8 cellular contexts compared by ENCODE assay signal in genomic region chr18:59697236-59697932, GRCh38. TPM values are rescaled to one million over a fixed set of nuclear protein-coding genes. Genes with fewer than 3 reads are reported as not detected.
DNase-seq lines count a peak whose midpoint lies in the region; ATAC-seq, FAIRE-seq and TF ChIP-seq lines count a peak whose summit lies in the region.

CCBE1 (minus strand) TSS chr18:59697423.

- H3K27me3 ChIP-seq in K562 (ENCODE audit: control insufficient read depth in 2 of 2, insufficient read depth in 2 of 2, low read length in 2 of 2) (peaks cover 0 to 19% of the 10 kb centered on the region in 2 experiments; a peak in 1 of 5 replicates), iPS-20b (ENCODE audit: insufficient read depth, low read length) (peaks cover 72% of the 10 kb centered on the region)

- WGBS in K562 (ENCODE audit: insufficient coverage, low coverage, missing lambda C conversion rate) = 4% methylated on average over 10 of the region's 46 CpGs

- 0 out of 4 replicates have a peak, but pooled peaks of 1 of the 2 experiments have one; percentile 13 for TF ChIP-seq RAD21 in K562 (CRISPR knock-in tag; conservative IDR thresholded peaks at IDR 0.05 in 1 of 2, IDR thresholded peaks at IDR 0.05 in 1 of 2)

- no peaks in the 10 kb centered on the region for H3K79me2 ChIP-seq in K562 (ENCODE audit: control insufficient read depth, insufficient read depth, low read length)

- ATAC-seq in K562 = peak; percentile 93

- no peak for FAIRE-seq in K562 (lab: Jason Lieb, UNC)

- no peak within 1 kb of the TSS for H2AFZ ChIP-seq in K562 (ENCODE audit: low read depth, low read length)

- H3K9me3 ChIP-seq in K562 (replicated peaks; ENCODE audit: control insufficient read depth, insufficient read depth, low read depth, low read length) (no peaks in the 10 kb centered on the region), iPS-20b (ENCODE audit: insufficient read depth, low read depth, low read length) (no peaks in the 10 kb centered on the region)

- peak within 1 kb of the TSS; percentile 30; the same call in 1 of the 2 replicates for H3K4me3 ChIP-seq in GM08714 (ENCODE audit: low read length)
- H3K4me3 ChIP-seq in K562 = no peak within 1 kb of the TSS
- peak within 1 kb of the TSS; percentile 60 for H3K4me3 ChIP-seq in iPS-20b (ENCODE audit: low read length)

- BruUV-seq in K562 (replicated peaks; lab: Mats Ljungman, UMichigan) = no TSS peak

- POLR2A ChIA-PET in K562 (lab: Yijun Ruan, JAX) = no interaction called here

- CTCF ChIA-PET in K562 (lab: Yijun Ruan, JAX; ENCODE audit: low intra/inter-chr PET ratio) = interaction anchor here (0.6 kb wide), 2 partner anchors 8 to 133 kb away, joined by 4 to 5 read pairs; no protein-coding TSS in a partner anchor

- H3K4me1 ChIP-seq in K562 (replicated peaks in 1 of 2; ENCODE audit: control insufficient read depth in 2 of 2, insufficient read depth in 2 of 2, low read length in 2 of 2) (peaks cover 0 to 11% of the 10 kb centered on the region in 2 experiments; a peak in 2 of 5 replicates), iPS-20b (ENCODE audit: insufficient read depth, low read length) (peaks cover 33% of the 10 kb centered on the region; the same call in 1 of the 2 replicates)

- H3K9ac ChIP-seq in K562 (ENCODE audit: insufficient read depth in 1 of 2, low read depth in 2 of 2, low read length in 2 of 2) = no peak within 1 kb of the TSS
- H3K9ac ChIP-seq in iPS-20b (ENCODE audit: low read depth, low read length) = peak within 1 kb of the TSS; percentile 31; the same call in 1 of the 2 replicates

- no peak within 1 kb of the TSS for H3K4me2 ChIP-seq in K562 (ENCODE audit: insufficient read depth, low read length)

- peak; percentile 48 to 62 (median 58) for TF ChIP-seq CTCF in K562 (IDR thresholded peaks at IDR 0.05 in 2 of 3, conservative IDR thresholded peaks at IDR 0.05 in 1 of 3; ENCODE audit: insufficient read depth in 2 of 3, low read depth in 1 of 3, low read length in 3 of 3)

- H3K36me3 ChIP-seq in K562 (ENCODE audit: control insufficient read depth, insufficient read depth, low read length) = no peaks in the 10 kb centered on the region
- H3K36me3 ChIP-seq in iPS-20b (ENCODE audit: insufficient read depth, low read depth, low read length) = no peaks in the 10 kb centered on the region

- intact Hi-C loops in K562 (cut with micrococcal nuclease) = loop anchor here (2.0 kb wide), 1 partner anchor 125 kb away; no protein-coding TSS in a partner anchor

- H3K9me1 ChIP-seq in K562 (ENCODE audit: control insufficient read depth, insufficient read depth, low read length) = no peaks in the 10 kb centered on the region

- TF ChIP-seq POLR2A in K562 (conservative IDR thresholded peaks at IDR 0.05) = no peak

- TF ChIP-seq EP300 in K562 (IDR thresholded peaks at IDR 0.05; ENCODE audit: low read length) = no peak

- H3K27ac ChIP-seq in K562 (ENCODE audit: extremely low read depth, low read depth, low read length) = no peak within 1 kb of the TSS
- no peak within 1 kb of the TSS for H3K27ac ChIP-seq in iPS-20b (ENCODE audit: low read length)

- DNase-seq in HCEC 1CT = peak; percentile 73
- peak; percentile 33 for DNase-seq in NCI-H345 treated with DMSO at 0.1 percent for 48 hours (lab: John Stamatoyannopoulos, UW; ENCODE audit: unreplicated experiment)
- peak; percentile 34 to 63 (median 58) for DNase-seq in K562 (ENCODE audit: extremely low read depth in 1 of 4, low spot score in 3 of 4)
- peak; percentile 22 for DNase-seq in stimulated activated CD4-positive, alpha-beta T cell treated with anti-CD3 and anti-CD28 coated beads, Interleukin-12 subunit alpha, Interleukin-12 subunit beta, amount 100 ng/mL, for 4 hours
- DNase-seq in UCSD-AML1 (lab: John Stamatoyannopoulos, UW; ENCODE audit: unreplicated experiment) = no peak
- DNase-seq in effector CD4-positive, alpha-beta T cell = no peak

- H4K20me1 ChIP-seq in K562 (replicated peaks; ENCODE audit: control insufficient read depth, insufficient read depth, low read length) = no peaks in the 10 kb centered on the region; the same call in 1 of the 2 replicates

- in situ Hi-C loops in K562 (cut with MboI) = no loop called here

TF ChIP-seq in K562, 482 proteins besides CTCF, POLR2A, EP300 and RAD21 (continues in another document):
- TF ChIP-seq POLR2AphosphoS5 (IDR thresholded peaks at IDR 0.05; ENCODE audit: control insufficient read depth, insufficient read depth, low read depth, low read length) (no peak), NFE2 (IDR thresholded peaks at IDR 0.05; ENCODE audit: low read depth) (no peak), TSHZ1 (CRISPR knock-in tag; IDR thresholded peaks at IDR 0.05) (no peak), THAP7 (CRISPR knock-in tag; IDR thresholded peaks at IDR 0.05) (no peak), ZNF395 (CRISPR knock-in tag; IDR thresholded peaks at IDR 0.05) (no peak), SOX6 (IDR thresholded peaks at IDR 0.05) (no peak), CAMTA2 (CRISPR knock-in tag; conservative IDR thresholded peaks at IDR 0.05) (no peak), ZBTB43 (CRISPR knock-in tag; IDR thresholded peaks at IDR 0.05) (no peak), HCFC1 (IDR thresholded peaks at IDR 0.05; ENCODE audit: low read depth, low read length) (no peak), ARNT (IDR thresholded peaks at IDR 0.05) (no peak)

RNA-seq across cellular contexts. Expression of gene CCBE1, which starts in this region (rescaled TPM):
- not detected in 2 replicates for total RNA-seq in K562 (2011; cell fraction: chromatin; rRNA removed; ENCODE audit: low replicate concordance)
- total RNA-seq in K562 (2011; cell fraction: nucleolus; rRNA removed) = not detected in 2 replicates
- total RNA-seq in K562 (2011; cell fraction: nucleoplasm; rRNA removed) = not detected in 2 replicates
- total RNA-seq in K562 (2014; rRNA removed) = not detected in 2 replicates
- total RNA-seq in K562 (2014; rRNA removed; fragmentation: Illumina TruSeq; extraction: Trizol) = not detected in 2 replicates
- not detected in 2 replicates for total RNA-seq in K562 (2015; rRNA removed; fragmentation: Illumina TruSeq; extraction: Trizol)
- total RNA-seq in K562 (2021) = 0.13 and 0.20 TPM in 2 replicates
- not detected in 2 replicates for polyA plus RNA-seq in K562 (2011; rRNA removed)
- polyA plus RNA-seq in K562 (2011; cell fraction: cytosol; rRNA removed) = not detected in 2 replicates
- polyA plus RNA-seq in K562 (2011; cell fraction: nucleus; rRNA removed) = 0.01 TPM in 1 of 2 replicates, not detected in the other
- not detected in 2 replicates for polyA plus RNA-seq in K562 (2012)
- polyA plus RNA-seq in K562 (2014; fragmentation: Illumina TruSeq; extraction: Trizol) = not detected in 2 replicates
- polyA plus RNA-seq in K562 (2014; fragmentation: Nextera tagmentation; extraction: Ambion mirVana) = not detected
- polyA plus RNA-seq in K562 (2014; rRNA removed) = not detected in 2 replicates
- not detected in 2 replicates for polyA minus RNA-seq in K562 (2011; rRNA and poly(A)+ RNA removed)
- polyA minus RNA-seq in K562 (2011; cell fraction: cytosol; rRNA and poly(A)+ RNA removed) = not detected in 2 replicates
- not detected in 2 replicates for polyA minus RNA-seq in K562 (2011; cell fraction: nucleus; rRNA and poly(A)+ RNA removed)

Comparison
In these comparisons a context has a peak if more than half of its experiments do, and no peak if none do; other contexts are left out.
1. Peak in DNase-seq and ATAC-seq in K562; RNA of the gene not detected or under 1 TPM.
2. DNase-seq: peak in HCEC 1CT (single experiment), NCI-H345 treated with DMSO at 0.1 percent for 48 hours (single experiment) and stimulated activated CD4-positive, alpha-beta T cell treated with anti-CD3 and anti-CD28 coated beads, Interleukin-12 subunit alpha, Interleukin-12 subunit beta, amount 100 ng/mL, for 4 hours (single experiment); none in UCSD-AML1 (single experiment) and effector CD4-positive, alpha-beta T cell (single experiment).